ENCODE assay signal across 16 cellular contexts in the genomic region with DNA sequence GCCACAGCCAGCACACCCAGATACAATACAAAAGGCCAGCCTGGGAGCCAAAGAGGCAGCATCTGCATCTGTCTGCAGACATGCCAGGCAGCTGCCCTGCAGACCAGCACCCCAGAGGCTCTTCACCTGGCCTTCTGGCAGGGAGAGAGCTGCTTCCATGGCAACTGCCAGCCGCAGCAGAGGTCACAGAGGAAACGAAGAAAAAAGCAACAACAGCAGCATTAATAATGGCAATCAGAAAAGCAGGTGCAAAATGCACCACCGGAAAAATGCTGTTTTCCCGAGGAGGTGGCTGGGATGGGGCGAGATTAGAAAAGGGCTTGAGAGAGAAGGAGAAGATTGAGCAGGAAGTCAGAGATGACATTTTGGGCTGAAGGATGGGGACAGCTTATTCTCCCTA.
DNase-seq lines count a peak whose midpoint lies in the region; ATAC-seq and TF ChIP-seq lines count a peak whose summit lies in the region.
"Had no signal": no experiment of that assay in that cellular context is flagged by ENCODE, and none has a peak within 500 bp of the region (broad histone marks: within the 10 kb centered on the region; RNA-seq: fewer than 3 reads in every experiment).

No MANE protein-coding gene starts in this region.

- no peaks in the 10 kb centered on the region for H3K27me3 ChIP-seq in H7 (ENCODE audit: control insufficient read depth, insufficient read depth, low read length)

- POLR2A ChIA-PET in WTC11 (lab: Charles Lee): no interaction called here

- H3K36me3 ChIP-seq in H7 (replicated peaks; ENCODE audit: control insufficient read depth, insufficient read depth, low read length): no peaks in the 10 kb centered on the region

- peaks cover 15% of the 10 kb centered on the region for H3K9me3 Mint-ChIP-seq in WTC11
- peaks cover 59% of the 10 kb centered on the region for H3K9me3 Mint-ChIP-seq in endothelial cell (ENCODE audit: unreplicated experiment)

- DNase-seq in COR-L47 (lab: John Stamatoyannopoulos, UW): peak; percentile 95
- DNase-seq in NCI-H146 (lab: John Stamatoyannopoulos, UW): peak; percentile 95
- DNase-seq in NCI-H345 treated with DMSO at 0.1 percent for 48 hours (lab: John Stamatoyannopoulos, UW; ENCODE audit: unreplicated experiment): peak; percentile 98
- DNase-seq in WTC11 (ENCODE audit: low spot score): no peak
- no peak for DNase-seq in H7
- no peak for DNase-seq in endothelial cell (ENCODE audit: low spot score)
- DNase-seq in C1 segment of cervical spinal cord (lab: John Stamatoyannopoulos, UW): no peak
- DNase-seq: ACHN; activated naive CD8-positive, alpha-beta T cell treated with anti-CD3 and anti-CD28 coated beads, Interleukin-2, amount 50 U/mL, for 24 hours; effector CD4-positive, alpha-beta T cell; left ventricle myocardium superior; NCI-H446 treated with DMSO at 0.1 percent for 48 hours; stimulated activated naive CD4-positive, alpha-beta T cell treated with Interleukin-2 at 50 U/mL for 16 hours; T-cell had no signal

- CTCF ChIA-PET in WTC11 (lab: Charles Lee): interaction anchor here (0.8 to 1.6 kb wide), 3 partner anchors 10 to 209 kb away, joined by 3 to 6 read pairs (median 6); no protein-coding TSS in a partner anchor

- peak; percentile 38 for ATAC-seq in WTC11
- ATAC-seq in GM21528 (IDR thresholded peaks at IDR 0.05; ENCODE audit: low FRiP score, unreplicated experiment): no peak
- ATAC-seq: activated naive CD8-positive, alpha-beta T cell treated with anti-CD3 and anti-CD28 coated beads, Interleukin-2, amount 50 U/mL, for 24 hours; left ventricle myocardium superior; T-cell had no signal

- H3K27ac Mint-ChIP-seq in WTC11 (no peak overlapping the region), endothelial cell (ENCODE audit: unreplicated experiment) (no peak overlapping the region)
- H3K27ac Mint-ChIP-seq: activated naive CD8-positive, alpha-beta T cell treated with anti-CD3 and anti-CD28 coated beads, Interleukin-2, amount 50 U/mL, for 24 hours; T-cell; type B pancreatic cell had no signal

- no peak overlapping the region for H3K4me3 ChIP-seq in H7 (ENCODE audit: insufficient read depth, low read depth, low read length)

- H3K36me3 Mint-ChIP-seq in WTC11 (peaks cover 2% of the 10 kb centered on the region), endothelial cell (ENCODE audit: low read depth, unreplicated experiment) (peaks cover 19% of the 10 kb centered on the region)
- H3K36me3 Mint-ChIP-seq: T-cell had no signal

- H3K27me3 Mint-ChIP-seq in WTC11 (ENCODE audit: low read depth) (peaks cover 3% of the 10 kb centered on the region), endothelial cell (ENCODE audit: unreplicated experiment) (peaks cover 15% of the 10 kb centered on the region)
- H3K27me3 Mint-ChIP-seq: activated naive CD8-positive, alpha-beta T cell treated with anti-CD3 and anti-CD28 coated beads, Interleukin-2, amount 50 U/mL, for 24 hours had no signal

- H3K4me1 Mint-ChIP-seq in WTC11: peaks cover 4% of the 10 kb centered on the region
- H3K4me1 Mint-ChIP-seq in endothelial cell (ENCODE audit: unreplicated experiment): no peaks in the 10 kb centered on the region
- H3K4me1 Mint-ChIP-seq: activated naive CD8-positive, alpha-beta T cell treated with anti-CD3 and anti-CD28 coated beads, Interleukin-2, amount 50 U/mL, for 24 hours; T-cell had no signal

- H3K4me3 Mint-ChIP-seq in WTC11: no peak overlapping the region
- no peak overlapping the region for H3K4me3 Mint-ChIP-seq in endothelial cell (ENCODE audit: unreplicated experiment)
- H3K4me3 Mint-ChIP-seq: activated naive CD8-positive, alpha-beta T cell treated with anti-CD3 and anti-CD28 coated beads, Interleukin-2, amount 50 U/mL, for 24 hours; T-cell; type B pancreatic cell had no signal

- TF ChIP-seq CTCF in WTC11 (IDR thresholded peaks at IDR 0.05): no peak
- TF ChIP-seq CTCF in endothelial cell (IDR thresholded peaks at IDR 0.05; ENCODE audit: unreplicated experiment): no peak

TF ChIP-seq in WTC11, 78 proteins besides CTCF, POLR2A, EP300 and RAD21 (continues in another document):
- no peak for TF ChIP-seq MYBL2 (CRISPR knock-in tag; IDR thresholded peaks at IDR 0.05)
- TF ChIP-seq, protein P1, sequence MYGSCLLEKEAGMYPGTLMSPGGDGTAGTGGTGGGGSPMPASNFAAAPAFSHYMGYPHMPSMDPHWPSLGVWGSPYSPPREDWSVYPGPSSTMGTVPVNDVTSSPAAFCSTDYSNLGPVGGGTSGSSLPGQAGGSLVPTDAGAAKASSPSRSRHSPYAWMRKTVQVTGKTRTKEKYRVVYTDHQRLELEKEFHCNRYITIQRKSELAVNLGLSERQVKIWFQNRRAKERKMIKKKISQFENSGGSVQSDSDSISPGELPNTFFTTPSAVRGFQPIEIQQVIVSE (CRISPR knock-in tag; IDR thresholded peaks at IDR 0.05; ENCODE audit: borderline replicate concordance): no peak
- TF ChIP-seq, protein P2, sequence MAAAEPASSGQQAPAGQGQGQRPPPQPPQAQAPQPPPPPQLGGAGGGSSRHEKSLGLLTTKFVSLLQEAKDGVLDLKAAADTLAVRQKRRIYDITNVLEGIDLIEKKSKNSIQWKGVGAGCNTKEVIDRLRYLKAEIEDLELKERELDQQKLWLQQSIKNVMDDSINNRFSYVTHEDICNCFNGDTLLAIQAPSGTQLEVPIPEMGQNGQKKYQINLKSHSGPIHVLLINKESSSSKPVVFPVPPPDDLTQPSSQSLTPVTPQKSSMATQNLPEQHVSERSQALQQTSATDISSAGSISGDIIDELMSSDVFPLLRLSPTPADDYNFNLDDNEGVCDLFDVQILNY (CRISPR knock-in tag; IDR thresholded peaks at IDR 0.05): no peak
- TF ChIP-seq ZNF138 (CRISPR knock-in tag; conservative IDR thresholded peaks at IDR 0.05): no peak
- TF ChIP-seq KAT7 (CRISPR knock-in tag; IDR thresholded peaks at IDR 0.05; ENCODE audit: borderline replicate concordance): no peak
- TF ChIP-seq TP53 (CRISPR knock-in tag; IDR thresholded peaks at IDR 0.05): no peak
- TF ChIP-seq JAZF1 (CRISPR knock-in tag; IDR thresholded peaks at IDR 0.05): no peak
- TF ChIP-seq, protein P3, sequence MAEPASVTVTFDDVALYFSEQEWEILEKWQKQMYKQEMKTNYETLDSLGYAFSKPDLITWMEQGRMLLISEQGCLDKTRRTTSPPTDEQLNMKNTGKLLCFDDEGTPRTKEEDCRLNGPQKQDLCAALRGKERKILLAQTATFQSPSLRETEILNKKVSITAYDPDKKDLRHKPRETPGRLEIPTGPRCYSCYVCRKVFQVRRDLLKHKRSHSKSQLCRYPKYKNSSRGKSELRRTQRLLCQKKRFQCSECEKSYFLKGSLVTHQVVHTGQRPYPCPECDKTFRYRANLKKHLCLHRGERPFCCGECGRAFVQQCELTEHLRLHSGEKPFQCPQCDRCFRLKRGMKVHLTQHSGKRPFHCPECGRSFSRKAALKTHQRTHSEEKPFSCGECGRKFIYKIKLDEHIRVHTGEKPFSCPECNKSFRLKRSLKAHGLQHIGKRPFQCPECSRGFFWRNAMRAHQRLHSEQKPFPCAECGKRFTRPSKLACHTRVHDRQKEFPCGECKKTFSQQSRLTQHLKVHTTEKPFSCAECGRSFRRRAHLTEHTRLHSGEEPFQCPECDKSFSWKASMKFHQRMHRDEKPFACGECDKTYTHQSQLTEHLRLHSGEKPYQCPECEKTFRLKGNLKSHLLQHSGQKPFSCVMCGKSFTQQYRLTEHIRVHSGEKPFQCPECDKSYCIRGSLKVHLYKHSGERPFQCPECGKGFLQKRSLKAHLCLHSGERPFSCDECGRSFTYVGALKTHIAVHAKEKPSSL (CRISPR knock-in tag; conservative IDR thresholded peaks at IDR 0.05): no peak
- TF ChIP-seq, protein P4, sequence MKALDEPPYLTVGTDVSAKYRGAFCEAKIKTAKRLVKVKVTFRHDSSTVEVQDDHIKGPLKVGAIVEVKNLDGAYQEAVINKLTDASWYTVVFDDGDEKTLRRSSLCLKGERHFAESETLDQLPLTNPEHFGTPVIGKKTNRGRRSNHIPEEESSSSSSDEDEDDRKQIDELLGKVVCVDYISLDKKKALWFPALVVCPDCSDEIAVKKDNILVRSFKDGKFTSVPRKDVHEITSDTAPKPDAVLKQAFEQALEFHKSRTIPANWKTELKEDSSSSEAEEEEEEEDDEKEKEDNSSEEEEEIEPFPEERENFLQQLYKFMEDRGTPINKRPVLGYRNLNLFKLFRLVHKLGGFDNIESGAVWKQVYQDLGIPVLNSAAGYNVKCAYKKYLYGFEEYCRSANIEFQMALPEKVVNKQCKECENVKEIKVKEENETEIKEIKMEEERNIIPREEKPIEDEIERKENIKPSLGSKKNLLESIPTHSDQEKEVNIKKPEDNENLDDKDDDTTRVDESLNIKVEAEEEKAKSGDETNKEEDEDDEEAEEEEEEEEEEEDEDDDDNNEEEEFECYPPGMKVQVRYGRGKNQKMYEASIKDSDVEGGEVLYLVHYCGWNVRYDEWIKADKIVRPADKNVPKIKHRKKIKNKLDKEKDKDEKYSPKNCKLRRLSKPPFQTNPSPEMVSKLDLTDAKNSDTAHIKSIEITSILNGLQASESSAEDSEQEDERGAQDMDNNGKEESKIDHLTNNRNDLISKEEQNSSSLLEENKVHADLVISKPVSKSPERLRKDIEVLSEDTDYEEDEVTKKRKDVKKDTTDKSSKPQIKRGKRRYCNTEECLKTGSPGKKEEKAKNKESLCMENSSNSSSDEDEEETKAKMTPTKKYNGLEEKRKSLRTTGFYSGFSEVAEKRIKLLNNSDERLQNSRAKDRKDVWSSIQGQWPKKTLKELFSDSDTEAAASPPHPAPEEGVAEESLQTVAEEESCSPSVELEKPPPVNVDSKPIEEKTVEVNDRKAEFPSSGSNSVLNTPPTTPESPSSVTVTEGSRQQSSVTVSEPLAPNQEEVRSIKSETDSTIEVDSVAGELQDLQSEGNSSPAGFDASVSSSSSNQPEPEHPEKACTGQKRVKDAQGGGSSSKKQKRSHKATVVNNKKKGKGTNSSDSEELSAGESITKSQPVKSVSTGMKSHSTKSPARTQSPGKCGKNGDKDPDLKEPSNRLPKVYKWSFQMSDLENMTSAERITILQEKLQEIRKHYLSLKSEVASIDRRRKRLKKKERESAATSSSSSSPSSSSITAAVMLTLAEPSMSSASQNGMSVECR (CRISPR knock-in tag; IDR thresholded peaks at IDR 0.05; ENCODE audit: borderline replicate concordance): no peak
- TF ChIP-seq, protein P5, sequence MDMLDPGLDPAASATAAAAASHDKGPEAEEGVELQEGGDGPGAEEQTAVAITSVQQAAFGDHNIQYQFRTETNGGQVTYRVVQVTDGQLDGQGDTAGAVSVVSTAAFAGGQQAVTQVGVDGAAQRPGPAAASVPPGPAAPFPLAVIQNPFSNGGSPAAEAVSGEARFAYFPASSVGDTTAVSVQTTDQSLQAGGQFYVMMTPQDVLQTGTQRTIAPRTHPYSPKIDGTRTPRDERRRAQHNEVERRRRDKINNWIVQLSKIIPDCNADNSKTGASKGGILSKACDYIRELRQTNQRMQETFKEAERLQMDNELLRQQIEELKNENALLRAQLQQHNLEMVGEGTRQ (CRISPR knock-in tag; IDR thresholded peaks at IDR 0.05): no peak

Comparison
In these comparisons a context has a peak if more than half of its experiments do, and no peak if none do; other contexts are left out.
1. DNase-seq: peak in COR-L47 (single experiment), NCI-H146 (single experiment) and NCI-H345 treated with DMSO at 0.1 percent for 48 hours (single experiment); none in WTC11 (single experiment), H7 (single experiment), endothelial cell (single experiment) and C1 segment of cervical spinal cord (0 of 14).